8 cellular contexts compared by ENCODE assay signal in the genomic region with DNA sequence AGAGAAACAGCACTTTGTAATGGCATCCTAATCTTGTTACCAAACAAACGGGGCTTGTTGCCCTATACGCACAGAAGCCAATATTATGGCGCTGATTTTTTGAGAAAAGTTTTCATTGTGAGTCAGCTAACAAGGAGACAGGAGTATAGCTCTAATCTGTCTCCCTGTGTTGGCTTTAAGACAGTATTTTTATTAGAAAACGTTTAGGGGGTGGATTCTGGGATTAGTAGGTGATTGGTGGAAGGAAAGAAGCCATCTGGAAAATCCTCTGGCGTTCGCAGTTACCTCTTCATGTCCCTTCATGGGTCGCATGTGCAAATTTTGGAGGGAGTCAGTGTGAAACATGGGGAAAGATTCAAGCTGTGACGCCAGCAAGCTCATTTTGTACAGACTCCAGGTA. TPM values are rescaled to one million over a fixed set of nuclear protein-coding genes. Genes with fewer than 3 reads are reported as not detected.
DNase-seq lines count a peak whose midpoint lies in the region; ATAC-seq, FAIRE-seq and TF ChIP-seq lines count a peak whose summit lies in the region.

No MANE protein-coding gene starts in this region.

- ATAC-seq in A549, result no peak

- no peak for DNase-seq in A549 (ENCODE audit: low read depth in 1 of 2, low spot score in 1 of 2)
- peak in 9 of 61 donors; percentile 1 to 13 (median 3) for DNase-seq in caudate nucleus (lab: John Stamatoyannopoulos, UW)
- DNase-seq in GDM1 (lab: John Stamatoyannopoulos, UW), result no peak
- no peak for DNase-seq in H7
- no peak for DNase-seq in NCI-H446 (lab: John Stamatoyannopoulos, UW)
- no peak for DNase-seq in NCI-H345 treated with DMSO at 0.1 percent for 48 hours (lab: John Stamatoyannopoulos, UW; ENCODE audit: unreplicated experiment)

- H3K36me3 Mint-ChIP-seq in IgD-negative memory B cell, result no peaks in the 10 kb centered on the region

- TF ChIP-seq RAD21 in A549 (conservative IDR thresholded peaks at IDR 0.05 in 1 of 2, IDR thresholded peaks at IDR 0.05 in 1 of 2), result no peak

- peak overlapping the region in 2 of 3 donors; percentile 50 to 56 for H3K27ac Mint-ChIP-seq in IgD-negative memory B cell

- H3K4me2 ChIP-seq in A549, result peak overlapping the region; percentile 92

- peak overlapping the region; percentile 36 to 95 (median 88) for H3K4me3 Mint-ChIP-seq in IgD-negative memory B cell

- H3K9me3 ChIP-seq in A549 (no peaks in the 10 kb centered on the region), muscle layer of duodenum (ENCODE audit: control insufficient read depth in 1 of 2, low read length in 2 of 2) (no peaks in the 10 kb centered on the region)

- H3K4me3 ChIP-seq in A549 (no peak overlapping the region; the same call in 2 of the 3 replicates), muscle layer of duodenum (ENCODE audit: low read depth in 1 of 2, low read length in 2 of 2) (peak overlapping the region; percentile 93 to 95), H7 (ENCODE audit: insufficient read depth, low read depth, low read length) (no peak overlapping the region)

- TF ChIP-seq EP300 in A549 (IDR thresholded peaks at IDR 0.05), result no peak

- POLR2A ChIA-PET in A549 (lab: Yijun Ruan, JAX), result no interaction called here

- FAIRE-seq in A549 (lab: Jason Lieb, UNC), result no peak

- H3K36me3 ChIP-seq in muscle layer of duodenum (ENCODE audit: control insufficient read depth in 1 of 2, insufficient read depth in 2 of 2, low read length in 2 of 2), result peaks cover 1 to 7% of the 10 kb centered on the region in 2 donors
- H3K36me3 ChIP-seq in H7 (replicated peaks; ENCODE audit: control insufficient read depth, insufficient read depth, low read length), result peaks cover 3% of the 10 kb centered on the region; the same call in 1 of the 2 replicates

- H3K4me1 ChIP-seq in A549 (peaks cover 12% of the 10 kb centered on the region), muscle layer of duodenum (ENCODE audit: control insufficient read depth in 1 of 2, insufficient read depth in 2 of 2, low read length in 2 of 2) (peaks cover 0 to 13% of the 10 kb centered on the region in 2 donors)

- TF ChIP-seq CTCF in A549 (IDR thresholded peaks at IDR 0.05), result no peak

- no peak for TF ChIP-seq POLR2A in A549 (IDR thresholded peaks at IDR 0.05; ENCODE audit: low read length)

- H3K9me3 Mint-ChIP-seq in IgD-negative memory B cell, result no peaks in the 10 kb centered on the region

- 76% methylated on average over 8 of the region's 8 CpGs for WGBS in A549 (ENCODE audit: missing lambda C conversion rate)

- H3K27ac ChIP-seq in A549, result peak overlapping the region in 1 of 2 experiments; percentile 94; a peak in 3 of 6 replicates
- H3K27ac ChIP-seq in caudate nucleus (ENCODE audit: low read depth, low read length), result peak overlapping the region; percentile 83
- peak overlapping the region; percentile 1 for H3K27ac ChIP-seq in muscle layer of duodenum (ENCODE audit: low read length)

- CTCF ChIA-PET in A549 (lab: Yijun Ruan, JAX), result no interaction called here

- H3K27me3 Mint-ChIP-seq in IgD-negative memory B cell, result peaks cover 5% of the 10 kb centered on the region

- H3K4me1 Mint-ChIP-seq in IgD-negative memory B cell, result peaks cover 3 to 12% (median 6%) of the 10 kb centered on the region in 3 donors

- H3K27me3 ChIP-seq in muscle layer of duodenum (ENCODE audit: low read depth, low read length), result no peaks in the 10 kb centered on the region
- H3K27me3 ChIP-seq in H7 (ENCODE audit: control insufficient read depth, insufficient read depth, low read length), result no peaks in the 10 kb centered on the region; the same call in 1 of the 2 replicates

TF ChIP-seq in A549, 52 proteins besides CTCF, POLR2A, EP300 and RAD21:
- TF ChIP-seq HMGXB4 (CRISPR knock-in tag; IDR thresholded peaks at IDR 0.05; ENCODE audit: borderline replicate concordance) (no peak), RNF2 (IDR thresholded peaks at IDR 0.05; ENCODE audit: borderline replicate concordance, low read depth) (no peak), NPAS2 (CRISPR knock-in tag; IDR thresholded peaks at IDR 0.05; ENCODE audit: borderline replicate concordance) (no peak), MYC (IDR thresholded peaks at IDR 0.05; ENCODE audit: borderline replicate concordance, low read length) (no peak), KDM5A (IDR thresholded peaks at IDR 0.05) (no peak), GATA3 (IDR thresholded peaks at IDR 0.05; ENCODE audit: borderline replicate concordance) (no peak), EHF (CRISPR knock-in tag; IDR thresholded peaks at IDR 0.05) (no peak), RARB (CRISPR knock-in tag; IDR thresholded peaks at IDR 0.05) (no peak), ZFP36 (IDR thresholded peaks at IDR 0.05; ENCODE audit: borderline replicate concordance, partially characterized antibody) (no peak)
- TF ChIP-seq, protein P1, sequence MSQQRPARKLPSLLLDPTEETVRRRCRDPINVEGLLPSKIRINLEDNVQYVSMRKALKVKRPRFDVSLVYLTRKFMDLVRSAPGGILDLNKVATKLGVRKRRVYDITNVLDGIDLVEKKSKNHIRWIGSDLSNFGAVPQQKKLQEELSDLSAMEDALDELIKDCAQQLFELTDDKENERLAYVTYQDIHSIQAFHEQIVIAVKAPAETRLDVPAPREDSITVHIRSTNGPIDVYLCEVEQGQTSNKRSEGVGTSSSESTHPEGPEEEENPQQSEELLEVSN (IDR thresholded peaks at IDR 0.05; ENCODE audit: borderline replicate concordance, low read depth), result no peak
TF ChIP-seq in A549: peak in this region for 0.

RNA-seq across cellular contexts. Expression of gene TMEM237, which starts 0.7 kb away (rescaled TPM):
- polyA plus RNA-seq in A549 (2011; rRNA removed) (34.8 and 37.1 TPM in 2 replicates), A549 (2017; fragmentation: RNase III; extraction: RNeasy Plus Mini Kit Qiagen cat#74134 plus additional on column Dnase treatment) (15.7 to 20.1 TPM (median 19.6 TPM) in 3 replicates), IgD-negative memory B cell (2.2 TPM)
- polyA plus RNA-seq in A549 (2012; cell fraction: cytosol; rRNA removed), result 15.7 and 17.0 TPM in 2 replicates
- 6.5 and 10.9 TPM in 2 replicates for polyA plus RNA-seq in A549 (2012; cell fraction: nucleus; rRNA removed)
- polyA minus RNA-seq in A549 (2011; rRNA and poly(A)+ RNA removed), result 16.4 and 19.7 TPM in 2 replicates
- total RNA-seq in H7 (2014; rRNA removed; shearing (Covaris generic)), result 29.0 and 32.5 TPM in 2 replicates

RNA-seq across cellular contexts. Expression of gene MPP4, which starts 54.4 kb away (rescaled TPM):
- polyA plus RNA-seq in A549 (2011; rRNA removed) (0.06 and 0.12 TPM in 2 replicates), A549 (2017; fragmentation: RNase III; extraction: RNeasy Plus Mini Kit Qiagen cat#74134 plus additional on column Dnase treatment) (0.16 to 0.21 TPM (median 0.19 TPM) in 3 replicates), IgD-negative memory B cell (not detected)
- polyA plus RNA-seq in A549 (2012; cell fraction: cytosol; rRNA removed), result 0.05 and 0.08 TPM in 2 replicates
- polyA plus RNA-seq in A549 (2012; cell fraction: nucleus; rRNA removed), result 0.20 and 0.24 TPM in 2 replicates
- polyA minus RNA-seq in A549 (2011; rRNA and poly(A)+ RNA removed), result 0.25 TPM in 1 of 2 replicates, not detected in the other
- not detected in 2 replicates for total RNA-seq in H7 (2014; rRNA removed; shearing (Covaris generic))

Comparison
In these comparisons a context has a peak if more than half of its experiments do, and no peak if none do; other contexts are left out.
1. H3K4me3 ChIP-seq: peak in muscle layer of duodenum (2 of 2); none in A549 (single experiment) and H7 (single experiment).